8 cellular contexts compared by ENCODE assay signal in genomic region chr1:173297798-173298391, GRCh38.
DNase-seq lines count a peak whose midpoint lies in the region; ATAC-seq and TF ChIP-seq lines count a peak whose summit lies in the region.
"Had no signal": no experiment of that assay in that cellular context is flagged by ENCODE, and none has a peak within 500 bp of the region (broad histone marks: within the 10 kb centered on the region; RNA-seq: fewer than 3 reads in every experiment).

No MANE protein-coding gene starts in this region.

- POLR2A ChIA-PET in HEK293T (lab: Yijun Ruan, JAX), result no interaction called here

- CTCF ChIA-PET in HEK293T (lab: Yijun Ruan, JAX), result no interaction called here

- ATAC-seq in GM18873 (IDR thresholded peaks at IDR 0.05; ENCODE audit: low FRiP score, unreplicated experiment) (peak; percentile 83), GM21619 (IDR thresholded peaks at IDR 0.05; ENCODE audit: unreplicated experiment) (peak; percentile 94), HG03520 (IDR thresholded peaks at IDR 0.05; ENCODE audit: unreplicated experiment) (peak; percentile 90)

- DNase-seq in stimulated activated CD4-positive, alpha-beta T cell treated with anti-CD3 and anti-CD28 coated beads, Interleukin-2, amount 100 ng/mL, for 24 hours, result peak; percentile 41 to 42
- no peak for DNase-seq in HEK293T (ENCODE audit: extremely low spot score)
- DNase-seq in NCI-H82 (lab: John Stamatoyannopoulos, UW), result no peak
- no peak for DNase-seq in activated CD4-positive, CD25-positive, alpha-beta regulatory T cell treated with anti-CD3 and anti-CD28 coated beads, Interleukin-2, amount 50 U/mL, for 72 hours
- DNase-seq: NCI-H446 had no signal

TF ChIP-seq in HEK293T, 16 proteins besides CTCF, POLR2A, EP300 and RAD21:
- TF ChIP-seq FOXA1 (IDR thresholded peaks at IDR 0.05) (no peak), HDGF (IDR thresholded peaks at IDR 0.05; ENCODE audit: borderline replicate concordance) (no peak), CTBP1 (IDR thresholded peaks at IDR 0.05; ENCODE audit: borderline replicate concordance) (no peak), FOXK2 (IDR thresholded peaks at IDR 0.05) (no peak), PKNOX1 (IDR thresholded peaks at IDR 0.05) (no peak)
TF ChIP-seq in HEK293T: peak in this region for 0.

Comparison
In these comparisons a context has a peak if more than half of its experiments do, and no peak if none do; other contexts are left out.
1. DNase-seq: peak in stimulated activated CD4-positive, alpha-beta T cell treated with anti-CD3 and anti-CD28 coated beads, Interleukin-2, amount 100 ng/mL, for 24 hours (2 of 2); none in HEK293T (single experiment), NCI-H82 (single experiment) and activated CD4-positive, CD25-positive, alpha-beta regulatory T cell treated with anti-CD3 and anti-CD28 coated beads, Interleukin-2, amount 50 U/mL, for 72 hours (single experiment).
2. Peak in every context shown above with its lines, with median percentiles within 50 percentile points of each other: ATAC-seq.